ENCODE assay signal across 20 cellular contexts in the genomic region with DNA sequence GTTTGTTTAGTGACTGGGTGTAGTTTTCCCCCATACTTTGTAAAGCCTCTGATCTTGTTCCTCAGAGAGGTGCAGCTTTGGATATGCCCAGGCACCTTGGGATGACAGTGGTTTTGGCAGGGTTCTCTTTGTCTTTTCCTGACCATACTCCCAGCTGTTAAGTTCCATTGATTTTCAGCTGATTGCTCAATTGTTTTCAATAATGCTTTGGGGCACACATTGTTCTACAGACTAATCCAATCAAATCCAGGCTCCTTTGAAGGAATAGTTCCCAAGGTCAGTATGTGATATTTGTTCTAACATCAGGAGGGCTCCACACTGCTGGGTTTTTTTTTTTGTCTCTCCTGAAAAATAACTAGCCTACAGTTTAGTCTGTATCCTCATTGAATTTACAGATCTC. TPM values are rescaled to one million over a fixed set of nuclear protein-coding genes. Genes with fewer than 3 reads are reported as not detected.
DNase-seq lines count a peak whose midpoint lies in the region; ATAC-seq and TF ChIP-seq lines count a peak whose summit lies in the region.
"Had no signal": no experiment of that assay in that cellular context is flagged by ENCODE, and none has a peak within 500 bp of the region (broad histone marks: within the 10 kb centered on the region; RNA-seq: fewer than 3 reads in every experiment).

No MANE protein-coding gene starts in this region.

- peaks cover 7 to 31% of the 10 kb centered on the region in 2 donors for H3K36me3 Mint-ChIP-seq in activated T-cell treated with anti-CD3 and anti-CD28 coated beads, Interleukin-2, amount 50 U/mL, for 72 hours (ENCODE audit: insufficient read depth in 2 of 2)
- H3K36me3 Mint-ChIP-seq in WTC11: peaks cover 19% of the 10 kb centered on the region

- peak overlapping the region; percentile 24 for H3K27ac Mint-ChIP-seq in activated T-cell treated with anti-CD3 and anti-CD28 coated beads, Interleukin-2, amount 50 U/mL, for 72 hours
- peak overlapping the region; percentile 84 for H3K27ac Mint-ChIP-seq in WTC11

- H3K4me1 ChIP-seq in right lobe of liver (peaks cover 0 to 15% (median 0%) of the 10 kb centered on the region in 4 donors), subcutaneous abdominal adipose tissue (ENCODE audit: control insufficient read depth in 5 of 5, insufficient read depth in 5 of 5, low read length in 5 of 5) (peaks cover 0 to 19% (median 11%) of the 10 kb centered on the region in 5 donors)
- H3K4me1 ChIP-seq: parathyroid adenoma had no signal

- TF ChIP-seq CTCF in WTC11 (IDR thresholded peaks at IDR 0.05) (no peak), right lobe of liver (IDR thresholded peaks at IDR 0.05) (no peak)

- H3K27me3 ChIP-seq in right lobe of liver: no peaks in the 10 kb centered on the region
- no peaks in the 10 kb centered on the region for H3K27me3 ChIP-seq in subcutaneous abdominal adipose tissue (ENCODE audit: control insufficient read depth in 5 of 5, insufficient read depth in 4 of 5, low read length in 5 of 5)
- H3K27me3 ChIP-seq: upper lobe of left lung had no signal

- H3K36me3 ChIP-seq in right lobe of liver (no peaks in the 10 kb centered on the region), subcutaneous abdominal adipose tissue (ENCODE audit: control insufficient read depth in 5 of 5, insufficient read depth in 5 of 5, low read length in 5 of 5) (peaks cover 0 to 4% (median 0%) of the 10 kb centered on the region in 5 donors)

- POLR2A ChIA-PET in WTC11 (lab: Charles Lee): no interaction called here

- CTCF ChIA-PET in WTC11 (lab: Charles Lee): interaction anchor here (1.1 to 2.9 kb wide), 4 partner anchors 19 to 274 kb away, joined by 3 to 12 read pairs (median 4); a partner anchor contains a TSS

- H3K4me3 Mint-ChIP-seq in activated T-cell treated with anti-CD3 and anti-CD28 coated beads, Interleukin-2, amount 50 U/mL, for 72 hours: no peak overlapping the region
- H3K4me3 Mint-ChIP-seq in WTC11: no peak overlapping the region

- H3K4me3 ChIP-seq in right lobe of liver: no peak overlapping the region
- H3K4me3 ChIP-seq in subcutaneous abdominal adipose tissue (ENCODE audit: low read depth in 1 of 5, low read length in 5 of 5): no peak overlapping the region
- H3K4me3 ChIP-seq: A549, upper lobe of left lung had no signal

- peak overlapping the region in 1 of 3 donors; percentile 39 for H3K27ac ChIP-seq in right lobe of liver
- H3K27ac ChIP-seq in subcutaneous abdominal adipose tissue (ENCODE audit: low read depth, low read length): peak overlapping the region; percentile 52
- H3K27ac ChIP-seq: A549, C4-2B, parathyroid adenoma had no signal

- H3K4me1 Mint-ChIP-seq in activated T-cell treated with anti-CD3 and anti-CD28 coated beads, Interleukin-2, amount 50 U/mL, for 72 hours (ENCODE audit: low read depth): peaks cover 50% of the 10 kb centered on the region
- H3K4me1 Mint-ChIP-seq in WTC11: peaks cover 29% of the 10 kb centered on the region

- H3K27me3 Mint-ChIP-seq in activated T-cell treated with anti-CD3 and anti-CD28 coated beads, Interleukin-2, amount 50 U/mL, for 72 hours (ENCODE audit: low read depth): no peaks in the 10 kb centered on the region
- H3K27me3 Mint-ChIP-seq in WTC11 (ENCODE audit: low read depth): no peaks in the 10 kb centered on the region

- no peak overlapping the region for H3K9ac ChIP-seq in subcutaneous abdominal adipose tissue (ENCODE audit: low read length in 5 of 5)
- H3K9ac ChIP-seq: parathyroid adenoma had no signal

- no peak for ATAC-seq in activated T-cell treated with anti-CD3 and anti-CD28 coated beads, Interleukin-2, amount 50 U/mL, for 72 hours (replicated peaks in 1 of 2)
- ATAC-seq in WTC11: peak; percentile 66
- peak; percentile 24 to 82 (median 80) for ATAC-seq in right lobe of liver
- ATAC-seq in GM18502 (IDR thresholded peaks at IDR 0.05; ENCODE audit: poor library complexity, unreplicated experiment): no peak
- ATAC-seq: A549; activated CD4-positive, CD25-positive, alpha-beta regulatory T cell treated with anti-CD3 and anti-CD28 coated beads, Interleukin-2, amount 50 U/mL, for 24 hours had no signal

- peaks cover 0 to 2% of the 10 kb centered on the region in 2 donors for H3K9me3 Mint-ChIP-seq in activated T-cell treated with anti-CD3 and anti-CD28 coated beads, Interleukin-2, amount 50 U/mL, for 72 hours
- H3K9me3 Mint-ChIP-seq in WTC11: peaks cover 13% of the 10 kb centered on the region

- H3K9me3 ChIP-seq in right lobe of liver (no peaks in the 10 kb centered on the region), subcutaneous abdominal adipose tissue (ENCODE audit: control insufficient read depth in 5 of 5, low read length in 5 of 5) (no peaks in the 10 kb centered on the region)
- H3K9me3 ChIP-seq: A549, upper lobe of left lung had no signal

- DNase-seq in activated T-cell treated with anti-CD3 and anti-CD28 coated beads, Interleukin-2, amount 50 U/mL, for 72 hours: no peak
- DNase-seq in activated T-cell treated with anti-CD3 and anti-CD28 coated beads for 4 hours (no peak), WTC11 (ENCODE audit: low spot score) (no peak), right lobe of liver (no peak), NOMO-1 treated with DMSO at 0.1 percent for 48 hours (lab: John Stamatoyannopoulos, UW; ENCODE audit: unreplicated experiment) (no peak), COLO829 (ENCODE audit: low spot score) (no peak)
- DNase-seq: activated gamma-delta T cell; amygdala; EL; MM.1S; NCI-H2029; PC-3; stimulated activated naive CD4-positive, alpha-beta T cell; upper lobe of left lung had no signal

- no peak for TF ChIP-seq POLR2A in right lobe of liver (IDR thresholded peaks at IDR 0.05)

- intact Hi-C loops in right lobe of liver (cut with DNase I): no loop called here

TF ChIP-seq in WTC11, 78 proteins besides CTCF, POLR2A, EP300 and RAD21 (continues in another document):
- TF ChIP-seq, protein P1, sequence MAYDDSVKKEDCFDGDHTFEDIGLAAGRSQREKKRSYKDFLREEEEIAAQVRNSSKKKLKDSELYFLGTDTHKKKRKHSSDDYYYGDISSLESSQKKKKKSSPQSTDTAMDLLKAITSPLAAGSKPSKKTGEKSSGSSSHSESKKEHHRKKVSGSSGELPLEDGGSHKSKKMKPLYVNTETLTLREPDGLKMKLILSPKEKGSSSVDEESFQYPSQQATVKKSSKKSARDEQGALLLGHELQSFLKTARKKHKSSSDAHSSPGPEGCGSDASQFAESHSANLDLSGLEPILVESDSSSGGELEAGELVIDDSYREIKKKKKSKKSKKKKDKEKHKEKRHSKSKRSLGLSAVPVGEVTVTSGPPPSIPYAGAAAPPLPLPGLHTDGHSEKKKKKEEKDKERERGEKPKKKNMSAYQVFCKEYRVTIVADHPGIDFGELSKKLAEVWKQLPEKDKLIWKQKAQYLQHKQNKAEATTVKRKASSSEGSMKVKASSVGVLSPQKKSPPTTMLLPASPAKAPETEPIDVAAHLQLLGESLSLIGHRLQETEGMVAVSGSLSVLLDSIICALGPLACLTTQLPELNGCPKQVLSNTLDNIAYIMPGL (CRISPR knock-in tag; IDR thresholded peaks at IDR 0.05): no peak
- TF ChIP-seq ZNF232 (CRISPR knock-in tag; IDR thresholded peaks at IDR 0.05): no peak
- TF ChIP-seq, protein P2, sequence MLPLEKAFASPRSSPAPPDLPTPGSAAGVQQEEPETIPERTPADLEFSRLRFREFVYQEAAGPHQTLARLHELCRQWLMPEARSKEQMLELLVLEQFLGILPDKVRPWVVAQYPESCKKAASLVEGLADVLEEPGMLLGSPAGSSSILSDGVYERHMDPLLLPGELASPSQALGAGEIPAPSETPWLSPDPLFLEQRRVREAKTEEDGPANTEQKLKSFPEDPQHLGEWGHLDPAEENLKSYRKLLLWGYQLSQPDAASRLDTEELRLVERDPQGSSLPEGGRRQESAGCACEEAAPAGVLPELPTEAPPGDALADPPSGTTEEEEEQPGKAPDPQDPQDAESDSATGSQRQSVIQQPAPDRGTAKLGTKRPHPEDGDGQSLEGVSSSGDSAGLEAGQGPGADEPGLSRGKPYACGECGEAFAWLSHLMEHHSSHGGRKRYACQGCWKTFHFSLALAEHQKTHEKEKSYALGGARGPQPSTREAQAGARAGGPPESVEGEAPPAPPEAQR (CRISPR knock-in tag; IDR thresholded peaks at IDR 0.05): no peak
- TF ChIP-seq, protein P3, sequence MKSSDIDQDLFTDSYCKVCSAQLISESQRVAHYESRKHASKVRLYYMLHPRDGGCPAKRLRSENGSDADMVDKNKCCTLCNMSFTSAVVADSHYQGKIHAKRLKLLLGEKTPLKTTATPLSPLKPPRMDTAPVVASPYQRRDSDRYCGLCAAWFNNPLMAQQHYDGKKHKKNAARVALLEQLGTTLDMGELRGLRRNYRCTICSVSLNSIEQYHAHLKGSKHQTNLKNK (CRISPR knock-in tag; IDR thresholded peaks at IDR 0.05): no peak
- TF ChIP-seq CBFB (CRISPR knock-in tag; IDR thresholded peaks at IDR 0.05; ENCODE audit: low read depth): no peak
- TF ChIP-seq, protein P4, sequence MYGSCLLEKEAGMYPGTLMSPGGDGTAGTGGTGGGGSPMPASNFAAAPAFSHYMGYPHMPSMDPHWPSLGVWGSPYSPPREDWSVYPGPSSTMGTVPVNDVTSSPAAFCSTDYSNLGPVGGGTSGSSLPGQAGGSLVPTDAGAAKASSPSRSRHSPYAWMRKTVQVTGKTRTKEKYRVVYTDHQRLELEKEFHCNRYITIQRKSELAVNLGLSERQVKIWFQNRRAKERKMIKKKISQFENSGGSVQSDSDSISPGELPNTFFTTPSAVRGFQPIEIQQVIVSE (CRISPR knock-in tag; IDR thresholded peaks at IDR 0.05; ENCODE audit: borderline replicate concordance): no peak
- no peak for TF ChIP-seq CREB1 (CRISPR knock-in tag; IDR thresholded peaks at IDR 0.05)
- TF ChIP-seq EMX1 (CRISPR knock-in tag; IDR thresholded peaks at IDR 0.05): no peak
- TF ChIP-seq NR2C2 (CRISPR knock-in tag; IDR thresholded peaks at IDR 0.05): no peak
- TF ChIP-seq KAT7 (CRISPR knock-in tag; IDR thresholded peaks at IDR 0.05; ENCODE audit: borderline replicate concordance): no peak
- no peak for TF ChIP-seq OVOL2 (CRISPR knock-in tag; IDR thresholded peaks at IDR 0.05; ENCODE audit: borderline replicate concordance)

RNA-seq across cellular contexts. Expression of a gene that starts 24.8 kb away (rescaled TPM):
- total RNA-seq in activated T-cell treated with anti-CD3 and anti-CD28 coated beads, Interleukin-2, amount 50 U/mL, for 72 hours: 10 to 100 TPM; 43.7 to 52.0 TPM
- total RNA-seq in WTC11 (2021) (32.0 to 35.9 TPM (median 32.1 TPM) in 3 replicates), right lobe of liver (10 to 100 TPM; 28.5 to 57.2 (median 33.3) TPM)

Comparison
In these comparisons a context has a peak if more than half of its experiments do, and no peak if none do; other contexts are left out.
1. ATAC-seq: peak in WTC11 (single experiment) and right lobe of liver (4 of 4); none in activated T-cell treated with anti-CD3 and anti-CD28 coated beads, Interleukin-2, amount 50 U/mL, for 72 hours (0 of 2) and GM18502 (single experiment).